Comparison of ENCODE assay signal across 27 cellular contexts in genomic region chr5:2014058-2014610, GRCh38.
A peak's percentile ranks its signal among the peaks of the same experiment; 100 is the strongest.
DNase-seq lines count a peak whose midpoint lies in the region; ATAC-seq, FAIRE-seq and TF ChIP-seq lines count a peak whose summit lies in the region.
"Had no signal": no experiment of that assay in that cellular context is flagged by ENCODE, and none has a peak within 500 bp of the region (broad histone marks: within the 10 kb centered on the region; RNA-seq: fewer than 3 reads in every experiment).

No MANE protein-coding gene starts in this region.

- no peak for ATAC-seq in activated CD8-positive, alpha-beta memory T cell treated with anti-CD3 and anti-CD28 coated beads, Interleukin-2, amount 10 ng/mL, durations not matched to agents 7 days and 5 days
- peak in 5 of 8 donors; percentile 31 to 70 (median 43) for ATAC-seq in heart right ventricle
- ATAC-seq: K562 had no signal

- no peaks in the 10 kb centered on the region for H3K27me3 Mint-ChIP-seq in activated CD8-positive, alpha-beta memory T cell treated with anti-CD3 and anti-CD28 coated beads, Interleukin-2, amount 10 ng/mL, durations not matched to agents 7 days and 5 days

- H3K36me3 ChIP-seq in heart right ventricle (no peaks in the 10 kb centered on the region), left ventricle myocardium inferior (no peaks in the 10 kb centered on the region)
- H3K36me3 ChIP-seq: BE2C, MG63 had no signal

- H3K36me3 Mint-ChIP-seq in activated CD8-positive, alpha-beta memory T cell treated with anti-CD3 and anti-CD28 coated beads, Interleukin-2, amount 10 ng/mL, durations not matched to agents 7 days and 5 days = no peaks in the 10 kb centered on the region
- H3K36me3 Mint-ChIP-seq: CD14-positive monocyte; CD8-positive, alpha-beta memory T cell had no signal

- intact Hi-C loops in heart right ventricle (cut with DNase I) (loop anchor here in 2 of 10 donors (5.0 to 10.0 kb wide), 2 partner anchors 67 to 249 kb away; no protein-coding TSS in a partner anchor), left ventricle myocardium inferior (cut with micrococcal nuclease) (no loop called here)

- H3K9me3 Mint-ChIP-seq in activated CD8-positive, alpha-beta memory T cell treated with anti-CD3 and anti-CD28 coated beads, Interleukin-2, amount 10 ng/mL, durations not matched to agents 7 days and 5 days (ENCODE audit: low read depth) = no peaks in the 10 kb centered on the region
- H3K9me3 Mint-ChIP-seq: CD8-positive, alpha-beta memory T cell had no signal

- WGBS in heart right ventricle, 2 donors = 61% methylated on average over 12 of the region's 12 CpGs

- H3K27ac ChIP-seq in heart right ventricle (no peak overlapping the region), left ventricle myocardium inferior (replicated peaks) (no peak overlapping the region)
- H3K27ac ChIP-seq: PC-9 had no signal

- no peak for TF ChIP-seq CTCF in heart right ventricle (IDR thresholded peaks at IDR 0.05)
- no peak for TF ChIP-seq CTCF in left ventricle myocardium inferior (IDR thresholded peaks at IDR 0.05; ENCODE audit: borderline replicate concordance)

- no peaks in the 10 kb centered on the region for H3K27me3 ChIP-seq in heart right ventricle
- peaks cover 6% of the 10 kb centered on the region for H3K27me3 ChIP-seq in left ventricle myocardium inferior (ENCODE audit: low read depth)
- H3K27me3 ChIP-seq: BE2C, MG63 had no signal

- no peak for FAIRE-seq in H54 (lab: Jason Lieb, UNC)
- FAIRE-seq: GM12891, HepG2, K562 had no signal

- H3K4me1 ChIP-seq in heart right ventricle (peaks cover 0 to 23% (median 6%) of the 10 kb centered on the region in 9 donors), left ventricle myocardium inferior (peaks cover 30% of the 10 kb centered on the region)
- H3K4me1 ChIP-seq: BE2C had no signal

- no peak overlapping the region for H3K27ac Mint-ChIP-seq in activated CD8-positive, alpha-beta memory T cell treated with anti-CD3 and anti-CD28 coated beads, Interleukin-2, amount 10 ng/mL, durations not matched to agents 7 days and 5 days

- H3K9me3 ChIP-seq in heart right ventricle = no peaks in the 10 kb centered on the region
- H3K9me3 ChIP-seq in left ventricle myocardium inferior (replicated peaks) = no peaks in the 10 kb centered on the region
- H3K9me3 ChIP-seq: BE2C, MG63 had no signal

- H3K4me1 Mint-ChIP-seq in activated CD8-positive, alpha-beta memory T cell treated with anti-CD3 and anti-CD28 coated beads, Interleukin-2, amount 10 ng/mL, durations not matched to agents 7 days and 5 days = no peaks in the 10 kb centered on the region
- H3K4me1 Mint-ChIP-seq: CD14-positive monocyte; CD8-positive, alpha-beta memory T cell had no signal

- H3K4me3 ChIP-seq in heart right ventricle (no peak overlapping the region), left ventricle myocardium inferior (no peak overlapping the region)
- H3K4me3 ChIP-seq: K562, MG63, PC-9 had no signal

- CTCF ChIA-PET in activated CD8-positive, alpha-beta memory T cell treated with anti-CD3 and anti-CD28 coated beads, Interleukin-2, amount 10 ng/mL, durations not matched to agents 7 days and 5 days (lab: Charles Lee) = no interaction called here

- no peak overlapping the region for H3K4me3 Mint-ChIP-seq in activated CD8-positive, alpha-beta memory T cell treated with anti-CD3 and anti-CD28 coated beads, Interleukin-2, amount 10 ng/mL, durations not matched to agents 7 days and 5 days
- H3K4me3 Mint-ChIP-seq: CD14-positive monocyte; CD8-positive, alpha-beta memory T cell had no signal

- TF ChIP-seq POLR2A in H54 (IDR thresholded peaks at IDR 0.05; ENCODE audit: low read depth, low read length) = no peak

- peak; percentile 23 for DNase-seq in activated CD8-positive, alpha-beta memory T cell treated with anti-CD3 and anti-CD28 coated beads, Interleukin-2, amount 10 ng/mL, durations not matched to agents 7 days and 5 days
- no peak for DNase-seq in activated CD8-positive, alpha-beta memory T cell treated with anti-CD3 and anti-CD28 coated beads, Interleukin-2, amount 50 U/mL, for 4 hours
- DNase-seq in heart right ventricle (no peak), left ventricle myocardium inferior (no peak), retina (peak; percentile 42), H54 (ENCODE audit: insufficient read length, low spot score) (no peak), activated gamma-delta T cell (lab: John Stamatoyannopoulos, UW) (no peak)
- DNase-seq: 8988T; ACHN; BE2C; Calu3; CD8-positive, alpha-beta memory T cell; DMS79 treated with DMSO at 0.1 percent for 48 hours; Kasumi-1; MG63; NCI-H1105 treated with DMSO at 0.1 percent for 48 hours; NCI-H146; NCI-H1930; NCI-H2107; NCI-H524; NCI-H748 treated with DMSO at 0.1 percent for 48 hours; PC-9; SHP77 treated with DMSO at 0.1 percent for 48 hours had no signal

Comparison
In these comparisons a context has a peak if more than half of its experiments do, and no peak if none do; other contexts are left out.
1. DNase-seq: peak in activated CD8-positive, alpha-beta memory T cell treated with anti-CD3 and anti-CD28 coated beads, Interleukin-2, amount 10 ng/mL, durations not matched to agents 7 days and 5 days (single experiment) and retina (single experiment); none in activated CD8-positive, alpha-beta memory T cell treated with anti-CD3 and anti-CD28 coated beads, Interleukin-2, amount 50 U/mL, for 4 hours (single experiment), heart right ventricle (0 of 2), left ventricle myocardium inferior (single experiment), H54 (single experiment) and activated gamma-delta T cell (single experiment).